Comparison of ENCODE assay signal across 15 cellular contexts in the genomic region with DNA sequence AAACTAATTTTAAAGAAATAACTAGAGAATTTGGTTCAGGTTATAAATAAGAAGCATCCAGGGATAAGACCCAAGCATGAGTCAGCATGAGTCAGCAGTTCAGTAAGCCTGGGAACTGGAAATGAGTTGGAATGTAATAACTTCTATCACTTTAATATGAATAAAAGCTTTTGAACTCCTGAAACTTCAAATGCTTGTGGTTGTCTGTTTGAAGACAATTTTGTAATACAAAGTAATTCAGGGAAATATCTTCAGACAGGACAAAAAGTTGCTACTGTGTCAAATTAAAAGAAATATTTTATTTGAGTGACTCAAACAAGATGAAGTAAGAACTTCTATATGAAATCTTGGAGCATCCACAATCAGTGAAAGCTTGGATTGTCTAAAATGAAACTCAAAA.
A peak's percentile ranks its signal among the peaks of the same experiment; 100 is the strongest.
DNase-seq lines count a peak whose midpoint lies in the region; ATAC-seq, FAIRE-seq and TF ChIP-seq lines count a peak whose summit lies in the region.
"Had no signal": no experiment of that assay in that cellular context is flagged by ENCODE, and none has a peak within 500 bp of the region (broad histone marks: within the 10 kb centered on the region; RNA-seq: fewer than 3 reads in every experiment).

No MANE protein-coding gene starts in this region.

- no peak overlapping the region for H3K4me2 ChIP-seq in HepG2 (ENCODE audit: low read depth, low read length)
- H3K4me2 ChIP-seq: BLaER1 had no signal

- BruUV-seq in HepG2 (replicated peaks; lab: Mats Ljungman, UMichigan) = no TSS peak

- in situ Hi-C loops in HepG2 (cut with HindIII; ENCODE audit: extremely low pct_ligation_motif_present, low pct_unique_long_range_greater_than_20kb) = no loop called here

- H3K4me3 ChIP-seq in HepG2 (replicated peaks in 1 of 3; ENCODE audit: insufficient read depth in 1 of 3, low read depth in 2 of 3, low read length in 3 of 3) (no peak overlapping the region), right lobe of liver (no peak overlapping the region)
- H3K4me3 ChIP-seq: BLaER1, mucosa of descending colon, tibial nerve had no signal

- H3K27ac ChIP-seq in HepG2 (ENCODE audit: extremely low read length, insufficient read depth, low read length) = no peak overlapping the region
- no peak overlapping the region for H3K27ac ChIP-seq in right lobe of liver
- H3K27ac ChIP-seq: BLaER1, VCaP had no signal

- H2AFZ ChIP-seq in HepG2 (ENCODE audit: low read length) = no peak overlapping the region

- H3K4me1 ChIP-seq in HepG2 (ENCODE audit: insufficient read depth, low read length) = no peaks in the 10 kb centered on the region
- H3K4me1 ChIP-seq in right lobe of liver = no peaks in the 10 kb centered on the region
- H3K4me1 ChIP-seq: BLaER1 had no signal

- no peaks in the 10 kb centered on the region for H3K79me2 ChIP-seq in HepG2 (ENCODE audit: insufficient read depth, low read length)

- DNase-seq in HepG2 (ENCODE audit: low spot score) (no peak), right lobe of liver (no peak), amniotic stem cell (lab: John Stamatoyannopoulos, UW) (peak; percentile 76), hepatic stellate cell (ENCODE audit: low spot score) (peak; percentile 24), COR-L47 (lab: John Stamatoyannopoulos, UW) (no peak), OCI-M2 (lab: John Stamatoyannopoulos, UW; ENCODE audit: unreplicated experiment) (no peak)
- no peak for DNase-seq in activated naive CD4-positive, alpha-beta T cell treated with Interleukin-2 at 50 U/mL for 16 hours
- DNase-seq: activated naive CD4-positive, alpha-beta T cell treated with anti-CD3 and anti-CD28 coated beads, Interleukin-2, amount 10 ng/mL, durations not matched to agents 7 days and 5 days; NCI-H774 had no signal

- no peak overlapping the region for H3K9ac ChIP-seq in HepG2 (ENCODE audit: insufficient read depth, low read depth, low read length)
- H3K9ac ChIP-seq: BLaER1 had no signal

- POLR2A ChIA-PET in HepG2 (lab: Yijun Ruan, JAX) = no interaction called here

- CTCF ChIA-PET in HepG2 (lab: Yijun Ruan, JAX; ENCODE audit: low intra/inter-chr PET ratio, low total read pairs) = no interaction called here

- intact Hi-C loops in HepG2 (cut with micrococcal nuclease; ENCODE audit: unreplicated experiment) (no loop called here), right lobe of liver (cut with DNase I) (no loop called here)

- TF ChIP-seq RAD21 in HepG2 (CRISPR knock-in tag; IDR thresholded peaks at IDR 0.05) = no peak

- ATAC-seq in HepG2 = no peak
- no peak for ATAC-seq in right lobe of liver
- ATAC-seq in HG03521 (IDR thresholded peaks at IDR 0.05; ENCODE audit: unreplicated experiment) = no peak
- ATAC-seq: mucosa of descending colon had no signal

- H3K9me3 ChIP-seq in HepG2 (ENCODE audit: low read length) (no peaks in the 10 kb centered on the region), right lobe of liver (no peaks in the 10 kb centered on the region)
- H3K9me3 ChIP-seq: BLaER1, mucosa of descending colon had no signal

- H3K36me3 ChIP-seq in HepG2 (replicated peaks in 1 of 2; ENCODE audit: control insufficient read depth in 1 of 2, insufficient read depth in 2 of 2, low read length in 2 of 2) = no peaks in the 10 kb centered on the region
- H3K36me3 ChIP-seq in right lobe of liver = no peaks in the 10 kb centered on the region
- H3K36me3 ChIP-seq: BLaER1, tibial nerve had no signal

- no peak for TF ChIP-seq CTCF in HepG2 (CRISPR knock-in tag; IDR thresholded peaks at IDR 0.05)
- TF ChIP-seq CTCF in right lobe of liver (IDR thresholded peaks at IDR 0.05) = no peak

- no peaks in the 10 kb centered on the region for H3K27me3 ChIP-seq in HepG2 (ENCODE audit: control insufficient read depth in 1 of 2, insufficient read depth in 2 of 2, low read length in 2 of 2)
- no peaks in the 10 kb centered on the region for H3K27me3 ChIP-seq in right lobe of liver
- H3K27me3 ChIP-seq: BLaER1, tibial nerve had no signal

- TF ChIP-seq POLR2A in HepG2 (IDR thresholded peaks at IDR 0.05; ENCODE audit: insufficient read depth in 1 of 2, low read depth in 2 of 2, low read length in 2 of 2) (no peak), right lobe of liver (IDR thresholded peaks at IDR 0.05) (no peak)

- TF ChIP-seq EP300 in HepG2 (IDR thresholded peaks at IDR 0.05; ENCODE audit: low read depth in 2 of 2, low read length in 2 of 2) (no peak), HepG2 (CRISPR knock-in tag; IDR thresholded peaks at IDR 0.05; ENCODE audit: borderline replicate concordance) (no peak)

- no peak for FAIRE-seq in HepG2 (lab: Jason Lieb, UNC)
- FAIRE-seq: GM18507 had no signal

- H4K20me1 ChIP-seq in HepG2 (ENCODE audit: insufficient read depth, low read length) = no peaks in the 10 kb centered on the region
- H4K20me1 ChIP-seq: BLaER1 had no signal

TF ChIP-seq in HepG2, 621 proteins besides CTCF, POLR2A, EP300 and RAD21:
- peak; percentile 52 for TF ChIP-seq MAFF (IDR thresholded peaks at IDR 0.05; ENCODE audit: low read depth, low read length)
- TF ChIP-seq MAFK (conservative IDR thresholded peaks at IDR 0.05 in 1 of 2, IDR thresholded peaks at IDR 0.05 in 1 of 2; ENCODE audit: low read length in 2 of 2) = peak; percentile 41 to 49; a peak in 2 of 4 replicates
- TF ChIP-seq ZNF333 (CRISPR knock-in tag; IDR thresholded peaks at IDR 0.05; ENCODE audit: borderline replicate concordance) = no peak
- TF ChIP-seq ZNF446 (CRISPR knock-in tag; IDR thresholded peaks at IDR 0.05) = no peak
- TF ChIP-seq HDAC2 (CRISPR knock-in tag; IDR thresholded peaks at IDR 0.05) = no peak
- TF ChIP-seq NFE2L2 (IDR thresholded peaks at IDR 0.05; ENCODE audit: low read length) = peak; percentile 63

Comparison
In these comparisons a context has a peak if more than half of its experiments do, and no peak if none do; other contexts are left out.
1. DNase-seq: peak in amniotic stem cell (single experiment) and hepatic stellate cell (single experiment); none in HepG2 (single experiment), right lobe of liver (0 of 3), COR-L47 (single experiment), OCI-M2 (single experiment) and activated naive CD4-positive, alpha-beta T cell treated with Interleukin-2 at 50 U/mL for 16 hours (single experiment).